1 cellular context compared by ENCODE assay signal in the genomic region with DNA sequence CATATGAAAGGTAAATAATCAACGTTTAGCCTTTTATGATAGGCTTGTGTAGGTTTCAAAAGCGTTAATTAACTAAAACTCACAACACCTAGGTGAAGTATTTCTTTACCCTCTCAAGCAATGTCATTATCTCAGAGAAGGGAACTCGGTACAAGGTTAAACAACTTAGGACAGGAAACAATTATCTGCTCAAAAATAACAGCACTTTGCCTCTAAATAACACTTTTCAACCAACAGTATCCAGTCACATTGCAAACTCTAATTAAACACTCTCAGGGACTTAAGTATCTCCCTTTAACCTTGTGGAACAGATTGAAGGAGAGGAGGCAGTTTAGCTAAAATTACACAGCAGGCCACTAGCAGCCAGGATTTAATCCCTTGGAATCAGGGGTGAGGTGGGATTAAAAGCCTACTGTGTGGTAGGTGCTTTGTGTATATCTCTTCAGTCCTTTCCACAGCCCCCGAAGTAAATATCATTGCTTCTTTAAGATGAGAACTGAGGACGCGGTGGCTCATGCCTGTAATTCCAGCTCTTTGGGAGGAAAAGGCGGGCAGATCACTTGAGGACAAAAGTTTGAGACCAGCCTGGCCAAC.
TF ChIP-seq lines count a peak whose summit lies in the region.

No MANE protein-coding gene starts in this region.

TF ChIP-seq in H1, 55 proteins besides CTCF, POLR2A, EP300 and RAD21:
- TF ChIP-seq HDAC6 (IDR thresholded peaks at IDR 0.05; ENCODE audit: low read depth, low read length) (no peak), JUND (IDR thresholded peaks at IDR 0.05; ENCODE audit: low read length) (no peak), SRF (IDR thresholded peaks at IDR 0.05; ENCODE audit: low read depth, low read length) (no peak), RBBP5 (IDR thresholded peaks at IDR 0.05; ENCODE audit: borderline replicate concordance, low read depth, low read length) (no peak), TEAD4 (IDR thresholded peaks at IDR 0.05; ENCODE audit: low read depth, low read length) (no peak), NANOG (IDR thresholded peaks at IDR 0.05; ENCODE audit: insufficient read depth, low read depth, low read length, poor library complexity, severe bottlenecking) (no peak), KDM4A (IDR thresholded peaks at IDR 0.05; ENCODE audit: low read depth, low read length, severe bottlenecking) (no peak), RFX5 (IDR thresholded peaks at IDR 0.05; ENCODE audit: borderline replicate concordance, low read depth, low read length) (no peak)
TF ChIP-seq in H1: peak in this region for 0.
